37 cellular contexts compared by ENCODE assay signal in the genomic region with DNA sequence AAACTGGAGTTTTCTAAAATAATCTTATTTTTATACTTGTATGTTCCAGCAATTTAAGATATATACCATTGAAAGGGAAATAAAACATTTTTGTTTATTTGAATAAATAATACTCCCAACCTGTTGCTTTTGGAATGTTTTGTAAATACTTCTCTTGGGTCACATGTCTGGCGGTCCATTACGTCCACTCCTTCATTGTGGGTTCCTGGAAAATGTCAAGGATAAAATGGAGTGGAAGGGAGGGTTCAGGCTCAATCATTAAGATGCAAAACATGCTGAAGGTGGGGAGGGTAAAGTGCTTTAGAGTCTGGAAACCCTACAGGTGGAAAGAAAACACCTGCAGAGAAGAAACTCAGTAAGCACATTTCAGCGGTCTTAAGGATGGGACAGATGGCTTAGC. TPM values are rescaled to one million over a fixed set of nuclear protein-coding genes. Genes with fewer than 3 reads are reported as not detected.
DNase-seq lines count a peak whose midpoint lies in the region; ATAC-seq, FAIRE-seq and TF ChIP-seq lines count a peak whose summit lies in the region.
"Had no signal": no experiment of that assay in that cellular context is flagged by ENCODE, and none has a peak within 500 bp of the region (broad histone marks: within the 10 kb centered on the region; RNA-seq: fewer than 3 reads in every experiment).

No MANE protein-coding gene starts in this region.

- H2BK15ac ChIP-seq in H9 (ENCODE audit: low read depth, low read length): no peak overlapping the region

- no peak overlapping the region for H3K14ac ChIP-seq in H9 (ENCODE audit: insufficient read depth, low read length)

- H3K18ac ChIP-seq in H9 (ENCODE audit: insufficient read length, low read depth, low read length): no peak overlapping the region

- TF ChIP-seq CTCF in H9 (conservative IDR thresholded peaks at IDR 0.05) (no peak), HEK293 (tag by site-specific recombination; IDR thresholded peaks at IDR 0.05) (no peak), K562 (IDR thresholded peaks at IDR 0.05 in 2 of 3, conservative IDR thresholded peaks at IDR 0.05 in 1 of 3; ENCODE audit: insufficient read depth in 2 of 3, low read depth in 1 of 3, low read length in 3 of 3) (no peak), lung (IDR thresholded peaks at IDR 0.05; ENCODE audit: control extremely low read depth, extremely low read depth) (no peak)

- H3K4me1 ChIP-seq in H9 (ENCODE audit: insufficient read depth, low read length): no peaks in the 10 kb centered on the region
- H3K4me1 ChIP-seq in HEK293 (ENCODE audit: control insufficient read depth, insufficient read depth, low read length): peaks cover 3% of the 10 kb centered on the region; the same call in 1 of the 2 replicates
- H3K4me1 ChIP-seq in K562 (replicated peaks in 1 of 2; ENCODE audit: control insufficient read depth in 2 of 2, insufficient read depth in 2 of 2, low read length in 2 of 2): no peaks in the 10 kb centered on the region
- no peaks in the 10 kb centered on the region for H3K4me1 ChIP-seq in lung (ENCODE audit: control insufficient read depth in 2 of 2, insufficient read depth in 2 of 2, low read length in 2 of 2)
- H3K4me1 ChIP-seq: A549; BE2C; BLaER1; BLaER1 treated with 17β-estradiol and CSF1 and Interleukin-3, amounts not matched to agents 10 nM and 100 nM; Caco-2 had no signal

- H3K9ac ChIP-seq in H9 (ENCODE audit: extremely low read depth, insufficient read length, low read length) (no peak overlapping the region), K562 (ENCODE audit: insufficient read depth in 1 of 2, low read depth in 2 of 2, low read length in 2 of 2) (no peak overlapping the region)
- H3K9ac ChIP-seq: BLaER1; BLaER1 treated with 17β-estradiol and CSF1 and Interleukin-3, amounts not matched to agents 10 nM and 100 nM had no signal

- H3K27me3 ChIP-seq in H9 (ENCODE audit: insufficient read depth, low read length) (no peaks in the 10 kb centered on the region), K562 (ENCODE audit: control insufficient read depth in 2 of 2, insufficient read depth in 2 of 2, low read length in 2 of 2) (peaks cover 3 to 18% of the 10 kb centered on the region in 2 experiments; a peak in 3 of 5 replicates), lung (ENCODE audit: control insufficient read depth, insufficient read depth) (no peaks in the 10 kb centered on the region)
- H3K27me3 ChIP-seq: BE2C; BLaER1; BLaER1 treated with 17β-estradiol and CSF1 and Interleukin-3, amounts not matched to agents 10 nM and 100 nM had no signal

- H3K79me2 ChIP-seq in H9 (ENCODE audit: insufficient read depth, low read length) (no peaks in the 10 kb centered on the region), K562 (ENCODE audit: control insufficient read depth, insufficient read depth, low read length) (no peaks in the 10 kb centered on the region)

- TF ChIP-seq RAD21 in K562 (CRISPR knock-in tag; conservative IDR thresholded peaks at IDR 0.05 in 1 of 2, IDR thresholded peaks at IDR 0.05 in 1 of 2): no peak

- H3K27ac Mint-ChIP-seq in H9: no peak overlapping the region
- H3K27ac Mint-ChIP-seq: B cell; CD14-positive monocyte; CD4-positive, alpha-beta T cell; CD4-positive, CD25-positive, alpha-beta regulatory T cell; CD8-positive, alpha-beta memory T cell; CD8-positive, alpha-beta T cell had no signal

- peaks cover 21 to 26% of the 10 kb centered on the region in 2 experiments for H3K4me1 Mint-ChIP-seq in H9
- H3K4me1 Mint-ChIP-seq: CD14-positive monocyte; CD8-positive, alpha-beta memory T cell had no signal

- H3K23me2 ChIP-seq in H9 (ENCODE audit: insufficient read length, low read depth, low read length, poor library complexity, severe bottlenecking): no peaks in the 10 kb centered on the region

- H3K36me3 ChIP-seq in HEK293 (ENCODE audit: control insufficient read depth in 2 of 2, insufficient read depth in 1 of 2, low read length in 2 of 2): no peaks in the 10 kb centered on the region
- H3K36me3 ChIP-seq in K562 (ENCODE audit: control insufficient read depth, insufficient read depth, low read length): no peaks in the 10 kb centered on the region
- H3K36me3 ChIP-seq in lung (ENCODE audit: control insufficient read depth in 2 of 2, insufficient read depth in 2 of 2, low read length in 2 of 2): no peaks in the 10 kb centered on the region
- H3K36me3 ChIP-seq: BE2C; BLaER1; BLaER1 treated with 17β-estradiol and CSF1 and Interleukin-3, amounts not matched to agents 10 nM and 100 nM had no signal

- in situ Hi-C loops in K562 (cut with MboI): no loop called here

- BruUV-seq in K562 (replicated peaks; lab: Mats Ljungman, UMichigan): no TSS peak

- H3K36me3 Mint-ChIP-seq in H9 (ENCODE audit: insufficient read depth in 1 of 3, low read depth in 3 of 3): no peaks in the 10 kb centered on the region
- H3K36me3 Mint-ChIP-seq: CD14-positive monocyte; CD4-positive, alpha-beta memory T cell; CD4-positive, CD25-positive, alpha-beta regulatory T cell; CD8-positive, alpha-beta memory T cell; CD8-positive, alpha-beta T cell had no signal

- H4K20me1 ChIP-seq in H9 (ENCODE audit: control insufficient read depth, insufficient read depth, insufficient read length) (no peaks in the 10 kb centered on the region), K562 (replicated peaks; ENCODE audit: control insufficient read depth, insufficient read depth, low read length) (no peaks in the 10 kb centered on the region; the same call in 1 of the 2 replicates)
- H4K20me1 ChIP-seq: BLaER1; BLaER1 treated with 17β-estradiol and CSF1 and Interleukin-3, amounts not matched to agents 10 nM and 100 nM had no signal

- H4K91ac ChIP-seq in H9 (ENCODE audit: insufficient read length, low read depth, low read length): peak overlapping the region; percentile 81

- no peak overlapping the region for H2BK5ac ChIP-seq in H9 (ENCODE audit: insufficient read length, low read length)

- no peaks in the 10 kb centered on the region for H3K9me1 ChIP-seq in K562 (ENCODE audit: control insufficient read depth, insufficient read depth, low read length)

- H2BK120ac ChIP-seq in H9 (ENCODE audit: low read depth, low read length, poor library complexity, severe bottlenecking): no peak overlapping the region

- ATAC-seq in K562 (no peak), lung (ENCODE audit: insufficient read depth, low FRiP score) (no peak), HG03520 (IDR thresholded peaks at IDR 0.05; ENCODE audit: unreplicated experiment) (no peak)

- H3K27me3 Mint-ChIP-seq in H9 (ENCODE audit: low read depth): peaks cover 7% of the 10 kb centered on the region

- POLR2A ChIA-PET in HEK293 (lab: Yijun Ruan, JAX): interaction anchor here (1.2 kb wide), 2 partner anchors 178 to 452 kb away, joined by 3 to 5 read pairs; no protein-coding TSS in a partner anchor
- POLR2A ChIA-PET in K562 (lab: Yijun Ruan, JAX): interaction anchor here (0.5 to 1.7 kb wide), 2 partner anchors 14 to 140 kb away, joined by 4 read pairs; no protein-coding TSS in a partner anchor

- no peaks in the 10 kb centered on the region for H3K79me1 ChIP-seq in H9 (ENCODE audit: insufficient read depth, low read depth, low read length, poor library complexity, severe bottlenecking)

- H3K56ac ChIP-seq in H9 (ENCODE audit: insufficient read length, low read depth, low read length): no peak overlapping the region

- H2BK12ac ChIP-seq in H9 (ENCODE audit: insufficient read length, low read depth, low read length): no peak overlapping the region

- H3K9me3 ChIP-seq in H9 (ENCODE audit: control insufficient read depth, low read depth, low read length) (no peaks in the 10 kb centered on the region), HEK293 (ENCODE audit: control insufficient read depth, insufficient read depth, low read depth, low read length) (no peaks in the 10 kb centered on the region), K562 (replicated peaks; ENCODE audit: control insufficient read depth, insufficient read depth, low read depth, low read length) (no peaks in the 10 kb centered on the region), lung (ENCODE audit: control insufficient read depth in 2 of 2, insufficient read depth in 1 of 2, low read length in 1 of 2) (no peaks in the 10 kb centered on the region)
- H3K9me3 ChIP-seq: A549; BE2C; BLaER1; BLaER1 treated with 17β-estradiol and CSF1 and Interleukin-3, amounts not matched to agents 10 nM and 100 nM; Caco-2 had no signal

- H4K5ac ChIP-seq in H9 (ENCODE audit: insufficient read length, low read depth, low read length): no peak overlapping the region

- H3K4me3 ChIP-seq in HEK293 (ENCODE audit: low read depth, low read length) (no peak overlapping the region), K562 (no peak overlapping the region), lung (peak overlapping the region; percentile 8)
- H3K4me3 ChIP-seq: A549; BLaER1; BLaER1 treated with 17β-estradiol and CSF1 and Interleukin-3, amounts not matched to agents 10 nM and 100 nM had no signal

- CTCF ChIA-PET in HEK293 (lab: Yijun Ruan, JAX): interaction anchor here (0.7 to 7.0 kb wide), 33 partner anchors 8 to 835 kb away, joined by 3 to 127 read pairs (median 5); no protein-coding TSS in a partner anchor
- CTCF ChIA-PET in K562 (lab: Yijun Ruan, JAX; ENCODE audit: low intra/inter-chr PET ratio): interaction anchor here (0.6 to 1.1 kb wide), 4 partner anchors 178 to 1028 kb away, joined by 3 to 6 read pairs (median 4); no protein-coding TSS in a partner anchor

- TF ChIP-seq EP300 in K562 (IDR thresholded peaks at IDR 0.05; ENCODE audit: low read length): no peak

- no peak overlapping the region for H3K4me3 Mint-ChIP-seq in H9
- H3K4me3 Mint-ChIP-seq: B cell; CD14-positive monocyte; CD4-positive, alpha-beta memory T cell; CD4-positive, alpha-beta T cell; CD4-positive, CD25-positive, alpha-beta regulatory T cell; CD8-positive, alpha-beta memory T cell; CD8-positive, alpha-beta T cell had no signal

- no peak overlapping the region for H3K27ac ChIP-seq in H9 (ENCODE audit: insufficient read length, low read depth, low read length)
- no peak overlapping the region for H3K27ac ChIP-seq in HEK293 (ENCODE audit: extremely low read depth, low read depth, low read length)
- no peak overlapping the region for H3K27ac ChIP-seq in K562 (ENCODE audit: extremely low read depth, low read depth, low read length)
- H3K27ac ChIP-seq in lung (ENCODE audit: low read depth in 1 of 2, low read length in 1 of 2): no peak overlapping the region
- H3K27ac ChIP-seq: 22Rv1; A549; BLaER1; BLaER1 treated with 17β-estradiol and CSF1 and Interleukin-3, amounts not matched to agents 10 nM and 100 nM; C4-2B had no signal

- TF ChIP-seq POLR2A in K562 (conservative IDR thresholded peaks at IDR 0.05): no peak

- no peaks in the 10 kb centered on the region for H3K9me3 Mint-ChIP-seq in H9
- H3K9me3 Mint-ChIP-seq: CD14-positive monocyte; CD4-positive, alpha-beta memory T cell; CD4-positive, alpha-beta T cell; CD8-positive, alpha-beta memory T cell; CD8-positive, alpha-beta T cell had no signal

- H3T11ph ChIP-seq in H9 (ENCODE audit: low read length): no peak overlapping the region

- H2BK20ac ChIP-seq in H9 (ENCODE audit: low read depth, low read length, poor library complexity, severe bottlenecking): no peak overlapping the region

- WGBS in H9 (ENCODE audit: extremely low coverage, insufficient read length, low lambda C conversion rate): no CpG with 5 or more reads among the region's 3 CpGs
- WGBS in K562 (ENCODE audit: insufficient coverage, low coverage, missing lambda C conversion rate): 0% methylated on average over 3 of the region's 3 CpGs
- 49 to 56% methylated on average over 3 of the region's 3 CpGs for WGBS in lung, 2 donors

- no peak overlapping the region for H3K23ac ChIP-seq in H9 (ENCODE audit: insufficient read length, low read depth, low read length)

- H2AFZ ChIP-seq in H9 (ENCODE audit: low read length): no peak overlapping the region
- H2AFZ ChIP-seq in K562 (ENCODE audit: low read depth, low read length): no peak overlapping the region

- intact Hi-C loops in K562 (cut with micrococcal nuclease): loop anchor here (10.0 kb wide), 2 partner anchors 332 to 492 kb away; no protein-coding TSS in a partner anchor

- FAIRE-seq in K562 (lab: Jason Lieb, UNC): no peak
- FAIRE-seq: A549, D721Med had no signal

- H3K4ac ChIP-seq in H9 (ENCODE audit: low read depth, low read length): no peak overlapping the region

- H3K4me2 ChIP-seq in H9 (ENCODE audit: insufficient read depth, insufficient read length, low read length) (no peak overlapping the region), K562 (ENCODE audit: insufficient read depth, low read length) (no peak overlapping the region)
- H3K4me2 ChIP-seq: A549; BLaER1; BLaER1 treated with 17β-estradiol and CSF1 and Interleukin-3, amounts not matched to agents 10 nM and 100 nM had no signal

- DNase-seq in H9 (no peak), K562 (ENCODE audit: extremely low read depth in 1 of 4, low spot score in 3 of 4) (no peak), lung (ENCODE audit: low spot score) (no peak), middle frontal gyrus (ENCODE audit: extremely low spot score, low spot score) (no peak), cerebellar nuclear complex (lab: John Stamatoyannopoulos, UW) (no peak), LoVo (ENCODE audit: low spot score) (no peak)
- DNase-seq: 8988T; ACHN; BE2C; Caco-2; Calu3; CD4-positive, alpha-beta memory T cell; CD4-positive, alpha-beta T cell; CD4-positive, CD25-positive, alpha-beta regulatory T cell; CD8-positive, alpha-beta memory T cell; CD8-positive, alpha-beta T cell; COR-L47; DMS 273 treated with DMSO at 0.1 percent for 48 hours; DMS153; DMS53; DMS79; DND-41; EL had no signal

- no peak overlapping the region for H4K8ac ChIP-seq in H9 (replicated peaks; ENCODE audit: insufficient read length, low read depth, low read length)

- H2AK5ac ChIP-seq in H9 (ENCODE audit: insufficient read length, low read length): no peak overlapping the region

RNA-seq across cellular contexts. Expression of gene FAM3B, which starts 34.2 kb away (rescaled TPM):
- total RNA-seq in H9 (2021) (4.0 and 5.0 TPM in 2 replicates), K562 (2014; rRNA removed) (not detected in 2 replicates), K562 (2014; rRNA removed; fragmentation: Illumina TruSeq; extraction: Trizol) (not detected in 2 replicates), K562 (2015; rRNA removed; fragmentation: Illumina TruSeq; extraction: Trizol) (0.18 and 0.19 TPM in 2 replicates), K562 (2021) (not detected in 2 replicates), lung (10 to 100 TPM in 1 of 2 donors, 1 to 10 TPM in 1; 6.7 to 18.1 TPM)
- total RNA-seq in K562 (2011; cell fraction: chromatin; rRNA removed; ENCODE audit: low replicate concordance): not detected in 2 replicates
- not detected in 2 replicates for total RNA-seq in K562 (2011; cell fraction: nucleolus; rRNA removed)
- not detected in 2 replicates for total RNA-seq in K562 (2011; cell fraction: nucleoplasm; rRNA removed)
- polyA plus RNA-seq in K562 (2011; rRNA removed) (not detected in 2 replicates), K562 (2014; fragmentation: Illumina TruSeq; extraction: Trizol) (not detected in 2 replicates), K562 (2014; fragmentation: Nextera tagmentation; extraction: Ambion mirVana) (under 1 TPM; 0.07 to 0.17 TPM), K562 (2014; rRNA removed) (0.04 and 0.24 TPM in 2 replicates), lung (10 to 100 TPM in 1 of 2 donors, 1 to 10 TPM in 1; 4.5 to 11.3 TPM)
- polyA plus RNA-seq in K562 (2011; cell fraction: cytosol; rRNA removed): not detected in 2 replicates
- not detected in 2 replicates for polyA plus RNA-seq in K562 (2011; cell fraction: nucleus; rRNA removed)
- 0.20 and 0.28 TPM in 2 replicates for polyA plus RNA-seq in K562 (2012)
- polyA minus RNA-seq in K562 (2011; rRNA and poly(A)+ RNA removed): not detected in 2 replicates
- polyA minus RNA-seq in K562 (2011; cell fraction: cytosol; rRNA and poly(A)+ RNA removed): not detected in 2 replicates
- not detected in 2 replicates for polyA minus RNA-seq in K562 (2011; cell fraction: nucleus; rRNA and poly(A)+ RNA removed)
- total RNA-seq: A172; A673; B cell; CD4-positive, alpha-beta memory T cell; CD4-positive, alpha-beta T cell; CD4-positive, CD25-positive, alpha-beta regulatory T cell; CD8-positive, alpha-beta memory T cell; CD8-positive, alpha-beta T cell had no signal
- polyA plus RNA-seq: A549; AG04450; BJ; CD4-positive, alpha-beta memory T cell; CD4-positive, CD25-positive, alpha-beta regulatory T cell; CD8-positive, alpha-beta memory T cell had no signal
